25 cellular contexts compared by ENCODE assay signal in the genomic region with DNA sequence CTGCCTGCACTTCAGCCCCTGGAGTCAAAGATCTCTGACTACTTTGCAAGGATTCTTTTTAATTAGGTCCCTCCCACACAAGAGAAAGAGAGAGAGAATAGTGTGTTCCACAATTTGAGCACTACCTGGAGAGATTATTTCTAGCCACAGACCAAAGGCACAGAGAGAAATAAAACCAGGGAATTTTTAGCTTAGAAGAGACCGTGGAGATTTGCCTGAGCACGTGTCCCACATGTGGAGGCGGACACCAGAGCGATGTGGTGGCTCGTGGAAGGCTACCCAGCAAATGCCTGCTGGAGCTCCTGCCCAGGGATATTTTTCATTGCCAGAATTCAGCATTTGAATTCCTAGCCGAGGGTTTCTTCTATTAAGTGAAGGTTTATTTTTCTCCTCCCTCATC.
"Had no signal": no experiment of that assay in that cellular context is flagged by ENCODE, and none has a peak within 500 bp of the region (broad histone marks: within the 10 kb centered on the region; RNA-seq: fewer than 3 reads in every experiment).

No MANE protein-coding gene starts in this region.

- H3K4me1 ChIP-seq: body of pancreas, esophagus muscularis mucosa, foreskin keratinocyte, left ventricle myocardium inferior, sigmoid colon, upper lobe of right lung had no signal

- H3K36me3 Mint-ChIP-seq: activated CD8-positive, alpha-beta memory T cell treated with anti-CD3 and anti-CD28 coated beads, Interleukin-2, amount 10 ng/mL, durations not matched to agents 7 days and 5 days; activated naive CD8-positive, alpha-beta T cell; stimulated activated effector memory CD8-positive, alpha-beta T cell treated with anti-CD3 and anti-CD28 coated beads, Interleukin-12 subunit alpha, Interleukin-12 subunit beta, amount 100 ng/mL, for 72 hours had no signal

- H3K27ac Mint-ChIP-seq: activated B cell treated with CpG ODN at 0.5 μM for 24 hours; activated CD8-positive, alpha-beta memory T cell treated with anti-CD3 and anti-CD28 coated beads, Interleukin-2, amount 10 ng/mL, durations not matched to agents 7 days and 5 days; activated CD8-positive, alpha-beta T cell treated with anti-CD3 and anti-CD28 coated beads, Interleukin-2, amount 10 ng/mL, durations not matched to agents 7 days and 5 days; activated naive CD8-positive, alpha-beta T cell; activated T-cell treated with anti-CD3 and anti-CD28 coated beads, Interleukin-2, amount 50 U/mL, for 72 hours; nephron; progenitor cell of endocrine pancreas; stimulated activated effector memory CD8-positive, alpha-beta T cell treated with anti-CD3 and anti-CD28 coated beads, Interleukin-12 subunit alpha, Interleukin-12 subunit beta, amount 100 ng/mL, for 72 hours; stimulated activated naive CD8-positive, alpha-beta T cell treated with anti-CD3 and anti-CD28 coated beads, Interleukin-15, Interleukin-2, amounts not matched to agents 100 ng/mL and 50 ng/mL, for 24 hours had no signal

- H3K9me3 Mint-ChIP-seq: activated B cell treated with CpG ODN at 0.5 μM for 24 hours; activated T-cell treated with anti-CD3 and anti-CD28 coated beads, Interleukin-2, amount 50 U/mL, for 72 hours; nephron; stimulated activated effector memory CD8-positive, alpha-beta T cell treated with anti-CD3 and anti-CD28 coated beads, Interleukin-12 subunit alpha, Interleukin-12 subunit beta, amount 100 ng/mL, for 72 hours; stimulated activated naive CD8-positive, alpha-beta T cell treated with anti-CD3 and anti-CD28 coated beads, Interleukin-15, Interleukin-2, amounts not matched to agents 100 ng/mL and 50 ng/mL, for 24 hours had no signal

- H3K27me3 Mint-ChIP-seq: activated naive CD8-positive, alpha-beta T cell had no signal

- H3K27ac ChIP-seq: body of pancreas, esophagus muscularis mucosa, foreskin keratinocyte, left ventricle myocardium inferior, sigmoid colon, upper lobe of right lung had no signal

- H3K4me1 Mint-ChIP-seq: activated B cell treated with CpG ODN at 0.5 μM for 24 hours; activated CD8-positive, alpha-beta memory T cell treated with anti-CD3 and anti-CD28 coated beads, Interleukin-2, amount 10 ng/mL, durations not matched to agents 7 days and 5 days; nephron; stimulated activated effector memory CD8-positive, alpha-beta T cell treated with anti-CD3 and anti-CD28 coated beads, Interleukin-12 subunit alpha, Interleukin-12 subunit beta, amount 100 ng/mL, for 72 hours had no signal

- H3K9me3 ChIP-seq: body of pancreas, esophagus muscularis mucosa, left ventricle myocardium inferior, sigmoid colon, tibial artery, upper lobe of right lung had no signal

- DNase-seq: activated B cell treated with CpG ODN at 0.5 μM for 24 hours; activated CD4-positive, alpha-beta T cell treated with anti-CD3 and anti-CD28 coated beads, Interleukin-2, amount 50 U/mL, for 1 hour; activated CD8-positive, alpha-beta memory T cell treated with anti-CD3 and anti-CD28 coated beads, Interleukin-2, amount 10 ng/mL, durations not matched to agents 7 days and 5 days; activated CD8-positive, alpha-beta T cell treated with anti-CD3 and anti-CD28 coated beads, Interleukin-2, amount 10 ng/mL, durations not matched to agents 7 days and 5 days; activated naive CD4-positive, alpha-beta T cell; activated T-cell treated with anti-CD3 and anti-CD28 coated beads, Interleukin-2, amount 50 U/mL, for 72 hours; aorta; body of pancreas; effector CD4-positive, alpha-beta T cell; foreskin keratinocyte; left ventricle myocardium inferior; retina; sigmoid colon; small intestine; stimulated activated CD4-positive, alpha-beta T cell treated with anti-CD3 and anti-CD28 coated beads, Interleukin-4, amount 100 ng/mL, for 24 hours; T-helper 2 cell; tibial artery; upper lobe of right lung had no signal

- H3K4me3 ChIP-seq: body of pancreas, esophagus muscularis mucosa, left ventricle myocardium inferior, lung, sigmoid colon, tibial artery, upper lobe of right lung had no signal

- H3K36me3 ChIP-seq: esophagus muscularis mucosa, left ventricle myocardium inferior, sigmoid colon, tibial artery, upper lobe of right lung had no signal

- H3K4me3 Mint-ChIP-seq: activated B cell treated with CpG ODN at 0.5 μM for 24 hours; activated CD8-positive, alpha-beta memory T cell treated with anti-CD3 and anti-CD28 coated beads, Interleukin-2, amount 10 ng/mL, durations not matched to agents 7 days and 5 days; activated CD8-positive, alpha-beta T cell treated with anti-CD3 and anti-CD28 coated beads, Interleukin-2, amount 10 ng/mL, durations not matched to agents 7 days and 5 days; activated naive CD8-positive, alpha-beta T cell; activated T-cell treated with anti-CD3 and anti-CD28 coated beads, Interleukin-2, amount 50 U/mL, for 72 hours; nephron; stimulated activated effector memory CD8-positive, alpha-beta T cell treated with anti-CD3 and anti-CD28 coated beads, Interleukin-12 subunit alpha, Interleukin-12 subunit beta, amount 100 ng/mL, for 72 hours; stimulated activated naive CD8-positive, alpha-beta T cell treated with anti-CD3 and anti-CD28 coated beads, Interleukin-15, Interleukin-2, amounts not matched to agents 100 ng/mL and 50 ng/mL, for 24 hours had no signal

- ATAC-seq: activated CD8-positive, alpha-beta memory T cell treated with anti-CD3 and anti-CD28 coated beads, Interleukin-2, amount 10 ng/mL, durations not matched to agents 7 days and 5 days; activated CD8-positive, alpha-beta T cell treated with anti-CD3 and anti-CD28 coated beads, Interleukin-2, amount 10 ng/mL, durations not matched to agents 7 days and 5 days; activated T-cell treated with anti-CD3 and anti-CD28 coated beads, Interleukin-2, amount 50 U/mL, for 72 hours; body of pancreas; foreskin keratinocyte; stimulated activated effector memory CD8-positive, alpha-beta T cell treated with anti-CD3 and anti-CD28 coated beads, Interleukin-12 subunit alpha, Interleukin-12 subunit beta, amount 100 ng/mL, for 72 hours; upper lobe of right lung had no signal
